33 cellular contexts compared by ENCODE assay signal in genomic region chr3:4614070-4614469, GRCh38.
"Had no signal": no experiment of that assay in that cellular context is flagged by ENCODE, and none has a peak within 500 bp of the region (broad histone marks: within the 10 kb centered on the region; RNA-seq: fewer than 3 reads in every experiment).

No MANE protein-coding gene starts in this region.

- DNase-seq: activated CD4-positive, alpha-beta T cell treated with anti-CD3 and anti-CD28 coated beads for 36 hours; activated CD4-positive, alpha-beta T cell treated with anti-CD3 and anti-CD28 coated beads, Interleukin-2, amount 10 ng/mL, durations not matched to agents 7 days and 5 days; activated CD4-positive, alpha-beta T cell treated with anti-CD3 and anti-CD28 coated beads, Interleukin-2, amount 50 U/mL, for 48 hours; activated CD8-positive, alpha-beta T cell treated with anti-CD3 and anti-CD28 coated beads, Interleukin-2, amount 10 ng/mL, durations not matched to agents 7 days and 5 days; activated naive CD4-positive, alpha-beta T cell treated with anti-CD3 and anti-CD28 coated beads, Interleukin-2, amount 10 ng/mL, durations not matched to agents 7 days and 5 days; activated naive CD8-positive, alpha-beta T cell treated with anti-CD3 and anti-CD28 coated beads, Interleukin-2, amount 50 U/mL, for 24 hours; activated T-cell treated with anti-CD3 and anti-CD28 coated beads, Interleukin-2, amount 50 U/mL, for 24 hours; amniotic stem cell; aorta; brain microvascular endothelial cell; central memory CD4-positive, alpha-beta T cell; MM.1S; NCI-H1092; NCI-H1436 treated with DMSO at 0.1 percent for 48 hours; NCI-H1694 treated with DMSO at 0.1 percent for 48 hours; NCI-H2029; NCI-H345; NCI-H510A; NCI-H526; NCI-H748 treated with DMSO at 0.1 percent for 48 hours; NK-92 treated with Interleukin-12 subunit alpha and Interleukin-12 subunit beta, amount 100 ng/mL, for 24 hours; PC-3; Peyer's patch; RPMI8226; SHP77 treated with DMSO at 0.1 percent for 48 hours; SK-N-SH had no signal

- H3K36me3 ChIP-seq: brain microvascular endothelial cell, Peyer's patch, SJSA1 had no signal

- FAIRE-seq: TTC549 had no signal

- H3K4me3 ChIP-seq: Peyer's patch, SJSA1 had no signal

- H3K4me1 Mint-ChIP-seq: activated CD4-positive, alpha-beta T cell treated with anti-CD3 and anti-CD28 coated beads for 36 hours; activated CD4-positive, alpha-beta T cell treated with anti-CD3 and anti-CD28 coated beads, Interleukin-2, amount 10 ng/mL, durations not matched to agents 7 days and 5 days; activated naive CD4-positive, alpha-beta T cell treated with anti-CD3 and anti-CD28 coated beads, Interleukin-2, amount 10 ng/mL, durations not matched to agents 7 days and 5 days had no signal

- ATAC-seq: activated CD4-positive, alpha-beta T cell treated with anti-CD3 and anti-CD28 coated beads for 36 hours; activated CD4-positive, CD25-positive, alpha-beta regulatory T cell treated with anti-CD3 and anti-CD28 coated beads, Interleukin-2, amount 50 U/mL, for 24 hours; activated CD8-positive, alpha-beta T cell treated with anti-CD3 and anti-CD28 coated beads, Interleukin-2, amount 10 ng/mL, durations not matched to agents 7 days and 5 days; activated naive CD8-positive, alpha-beta T cell treated with anti-CD3 and anti-CD28 coated beads, Interleukin-2, amount 50 U/mL, for 24 hours; PC-3 had no signal

- H3K9me3 ChIP-seq: Peyer's patch, SJSA1, SK-N-SH had no signal

- H3K4me3 Mint-ChIP-seq: activated CD4-positive, alpha-beta T cell treated with anti-CD3 and anti-CD28 coated beads for 36 hours; activated CD4-positive, alpha-beta T cell treated with anti-CD3 and anti-CD28 coated beads, Interleukin-2, amount 10 ng/mL, durations not matched to agents 7 days and 5 days; activated CD8-positive, alpha-beta T cell treated with anti-CD3 and anti-CD28 coated beads, Interleukin-2, amount 10 ng/mL, durations not matched to agents 7 days and 5 days; activated naive CD4-positive, alpha-beta T cell treated with anti-CD3 and anti-CD28 coated beads, Interleukin-2, amount 10 ng/mL, durations not matched to agents 7 days and 5 days; activated naive CD8-positive, alpha-beta T cell; activated naive CD8-positive, alpha-beta T cell treated with anti-CD3 and anti-CD28 coated beads, Interleukin-2, amount 50 U/mL, for 24 hours; activated T-cell treated with anti-CD3 and anti-CD28 coated beads, Interleukin-2, amount 50 U/mL, for 24 hours; T-helper 1 cell treated with Interleukin-12 subunit alpha and Interleukin-12 subunit beta and Interleukin-4 antibody, amounts not matched to agents 30 μg/mL and 1 μg/mL, for 36 hours; T-helper 2 cell treated with Interferon-gamma antibody and Interleukin-4, amounts not matched to agents 5 μg/mL and 100 μg/mL, for 36 hours had no signal

- H3K27me3 Mint-ChIP-seq: activated CD4-positive, alpha-beta T cell treated with anti-CD3 and anti-CD28 coated beads for 36 hours; activated CD4-positive, alpha-beta T cell treated with anti-CD3 and anti-CD28 coated beads, Interleukin-2, amount 10 ng/mL, durations not matched to agents 7 days and 5 days; activated naive CD4-positive, alpha-beta T cell treated with anti-CD3 and anti-CD28 coated beads, Interleukin-2, amount 10 ng/mL, durations not matched to agents 7 days and 5 days; activated naive CD8-positive, alpha-beta T cell; activated naive CD8-positive, alpha-beta T cell treated with anti-CD3 and anti-CD28 coated beads, Interleukin-2, amount 50 U/mL, for 24 hours; activated T-cell treated with anti-CD3 and anti-CD28 coated beads, Interleukin-2, amount 50 U/mL, for 24 hours had no signal

- H3K4me2 ChIP-seq: KMS-11, SK-N-SH had no signal

- H3K9ac ChIP-seq: KMS-11, SK-N-SH had no signal

- H3K27ac ChIP-seq: brain microvascular endothelial cell, KMS-11, Peyer's patch, SJSA1 had no signal

- H3K27ac Mint-ChIP-seq: activated CD4-positive, alpha-beta T cell treated with anti-CD3 and anti-CD28 coated beads for 36 hours; activated CD4-positive, alpha-beta T cell treated with anti-CD3 and anti-CD28 coated beads, Interleukin-2, amount 10 ng/mL, durations not matched to agents 7 days and 5 days; activated CD8-positive, alpha-beta T cell treated with anti-CD3 and anti-CD28 coated beads, Interleukin-2, amount 10 ng/mL, durations not matched to agents 7 days and 5 days; activated naive CD4-positive, alpha-beta T cell treated with anti-CD3 and anti-CD28 coated beads, Interleukin-2, amount 10 ng/mL, durations not matched to agents 7 days and 5 days; activated naive CD8-positive, alpha-beta T cell; activated naive CD8-positive, alpha-beta T cell treated with anti-CD3 and anti-CD28 coated beads, Interleukin-2, amount 50 U/mL, for 24 hours; activated T-cell treated with anti-CD3 and anti-CD28 coated beads, Interleukin-2, amount 50 U/mL, for 24 hours; T-helper 1 cell treated with Interleukin-12 subunit alpha and Interleukin-12 subunit beta and Interleukin-4 antibody, amounts not matched to agents 30 μg/mL and 1 μg/mL, for 36 hours; T-helper 2 cell treated with Interferon-gamma antibody and Interleukin-4, amounts not matched to agents 5 μg/mL and 100 μg/mL, for 36 hours had no signal

- H3K9me3 Mint-ChIP-seq: activated CD4-positive, alpha-beta T cell treated with anti-CD3 and anti-CD28 coated beads, Interleukin-2, amount 10 ng/mL, durations not matched to agents 7 days and 5 days; activated naive CD4-positive, alpha-beta T cell treated with anti-CD3 and anti-CD28 coated beads, Interleukin-2, amount 10 ng/mL, durations not matched to agents 7 days and 5 days; activated naive CD8-positive, alpha-beta T cell treated with anti-CD3 and anti-CD28 coated beads, Interleukin-2, amount 50 U/mL, for 24 hours; T-helper 1 cell treated with Interleukin-12 subunit alpha and Interleukin-12 subunit beta and Interleukin-4 antibody, amounts not matched to agents 30 μg/mL and 1 μg/mL, for 36 hours; T-helper 2 cell treated with Interferon-gamma antibody and Interleukin-4, amounts not matched to agents 5 μg/mL and 100 μg/mL, for 36 hours had no signal

- H3K27me3 ChIP-seq: brain microvascular endothelial cell, Peyer's patch, SJSA1 had no signal

- H3K4me1 ChIP-seq: Peyer's patch, SJSA1 had no signal
